26 cellular contexts compared by ENCODE assay signal in the genomic region with DNA sequence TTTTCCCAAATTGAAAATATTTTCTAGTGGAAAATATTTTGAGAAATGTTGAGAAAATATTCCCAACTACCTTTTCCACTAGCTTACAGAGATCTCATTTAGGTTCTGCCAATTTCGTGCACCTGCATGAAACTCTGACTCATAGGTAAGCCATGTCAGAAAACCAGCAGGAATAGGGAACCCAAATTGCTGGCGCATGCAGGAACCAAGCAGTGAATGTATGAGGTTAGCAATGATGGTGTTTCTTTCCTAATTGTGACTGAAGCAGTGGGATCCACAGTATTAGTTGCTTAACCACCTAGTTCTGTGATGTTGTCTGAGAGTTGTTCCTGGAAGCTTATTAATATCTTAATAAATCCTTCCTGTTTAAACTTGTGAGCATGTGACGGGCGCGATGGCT.
"Had no signal": no experiment of that assay in that cellular context is flagged by ENCODE, and none has a peak within 500 bp of the region (broad histone marks: within the 10 kb centered on the region; RNA-seq: fewer than 3 reads in every experiment).

No MANE protein-coding gene starts in this region.

- DNase-seq: activated CD4-positive, alpha-beta T cell treated with anti-CD3 and anti-CD28 coated beads, Interleukin-2, amount 10 ng/mL, durations not matched to agents 7 days and 5 days; activated CD4-positive, CD25-positive, alpha-beta regulatory T cell treated with anti-CD3 and anti-CD28 coated beads, Interleukin-2, amount 50 U/mL, for 72 hours; activated CD8-positive, alpha-beta memory T cell treated with anti-CD3 and anti-CD28 coated beads, Interleukin-2, amount 10 ng/mL, durations not matched to agents 7 days and 5 days; activated CD8-positive, alpha-beta T cell treated with anti-CD3 and anti-CD28 coated beads for 36 hours; activated effector memory CD4-positive, alpha-beta T cell treated with anti-CD3 and anti-CD28 coated beads, Interleukin-2, amount 50 U/mL, for 16 hours; activated naive CD4-positive, alpha-beta T cell treated with anti-CD3 and anti-CD28 coated beads, Interleukin-2, amount 50 U/mL, for 16 hours; activated naive CD8-positive, alpha-beta T cell treated with anti-CD3 and anti-CD28 coated beads, Interleukin-2, amount 50 U/mL, for 24 hours; activated T-cell treated with anti-CD3 and anti-CD28 coated beads for 4 hours; body of pancreas; caudate nucleus; effector CD4-positive, alpha-beta T cell; gastrocnemius medialis; head of caudate nucleus; immature natural killer cell; left ventricle myocardium superior; pancreas; psoas muscle; right cardiac atrium; stimulated activated CD4-positive, alpha-beta T cell treated with anti-CD3 and anti-CD28 coated beads, Interleukin-4, amount 100 ng/mL, for 4 hours; tibial artery had no signal

- H3K27me3 ChIP-seq: body of pancreas, esophagus muscularis mucosa, gastrocnemius medialis, pancreas, tibial artery had no signal

- H3K36me3 Mint-ChIP-seq: activated CD8-positive, alpha-beta memory T cell treated with anti-CD3 and anti-CD28 coated beads, Interleukin-2, amount 10 ng/mL, durations not matched to agents 7 days and 5 days; immature natural killer cell had no signal

- ATAC-seq: activated CD8-positive, alpha-beta memory T cell treated with anti-CD3 and anti-CD28 coated beads, Interleukin-2, amount 10 ng/mL, durations not matched to agents 7 days and 5 days; activated CD8-positive, alpha-beta T cell treated with anti-CD3 and anti-CD28 coated beads for 36 hours; activated naive CD8-positive, alpha-beta T cell treated with anti-CD3 and anti-CD28 coated beads, Interleukin-2, amount 50 U/mL, for 24 hours; body of pancreas; gastrocnemius medialis; left ventricle myocardium superior; pancreas; psoas muscle; right cardiac atrium had no signal

- H3K4me1 Mint-ChIP-seq: activated CD8-positive, alpha-beta memory T cell treated with anti-CD3 and anti-CD28 coated beads, Interleukin-2, amount 10 ng/mL, durations not matched to agents 7 days and 5 days; activated naive CD8-positive, alpha-beta T cell treated with anti-CD3 and anti-CD28 coated beads, Interleukin-2, amount 50 U/mL, for 24 hours; immature natural killer cell; nephron had no signal

- H3K4me1 ChIP-seq: body of pancreas, esophagus muscularis mucosa, gastrocnemius medialis, pancreas, psoas muscle, tibial artery had no signal

- H3K9me3 ChIP-seq: body of pancreas, esophagus muscularis mucosa, gastrocnemius medialis, pancreas, psoas muscle, tibial artery had no signal

- H3K27ac ChIP-seq: body of pancreas, esophagus muscularis mucosa, gastrocnemius medialis, pancreas, psoas muscle, tibial artery, VCaP had no signal

- H3K9me3 Mint-ChIP-seq: activated CD4-positive, alpha-beta T cell treated with anti-CD3 and anti-CD28 coated beads, Interleukin-2, amount 10 ng/mL, durations not matched to agents 7 days and 5 days; activated CD8-positive, alpha-beta T cell treated with anti-CD3 and anti-CD28 coated beads for 36 hours; nephron; T-helper 2 cell treated with Interferon-gamma antibody and Interleukin-4, amounts not matched to agents 5 μg/mL and 100 μg/mL, for 36 hours had no signal

- H3K27ac Mint-ChIP-seq: activated CD4-positive, alpha-beta T cell treated with anti-CD3 and anti-CD28 coated beads, Interleukin-2, amount 10 ng/mL, durations not matched to agents 7 days and 5 days; activated CD8-positive, alpha-beta memory T cell treated with anti-CD3 and anti-CD28 coated beads, Interleukin-2, amount 10 ng/mL, durations not matched to agents 7 days and 5 days; activated CD8-positive, alpha-beta T cell treated with anti-CD3 and anti-CD28 coated beads for 36 hours; activated naive CD8-positive, alpha-beta T cell treated with anti-CD3 and anti-CD28 coated beads, Interleukin-2, amount 50 U/mL, for 24 hours; dendritic cell treated with granulocyte-macrophage colony-stimulating factor and Interleukin-4, amounts not matched to agents 40 ng/mL and 50 ng/mL, for 4 days; immature natural killer cell; nephron; stimulated activated naive CD8-positive, alpha-beta T cell treated with anti-CD3 and anti-CD28 coated beads, Interleukin-15, Interleukin-2, amounts not matched to agents 100 ng/mL and 50 ng/mL, for 24 hours; T-helper 2 cell treated with Interferon-gamma antibody and Interleukin-4, amounts not matched to agents 5 μg/mL and 100 μg/mL, for 36 hours had no signal

- H3K4me3 Mint-ChIP-seq: activated CD4-positive, alpha-beta T cell treated with anti-CD3 and anti-CD28 coated beads, Interleukin-2, amount 10 ng/mL, durations not matched to agents 7 days and 5 days; activated CD8-positive, alpha-beta memory T cell treated with anti-CD3 and anti-CD28 coated beads, Interleukin-2, amount 10 ng/mL, durations not matched to agents 7 days and 5 days; activated CD8-positive, alpha-beta T cell treated with anti-CD3 and anti-CD28 coated beads for 36 hours; activated naive CD8-positive, alpha-beta T cell treated with anti-CD3 and anti-CD28 coated beads, Interleukin-2, amount 50 U/mL, for 24 hours; dendritic cell treated with granulocyte-macrophage colony-stimulating factor and Interleukin-4, amounts not matched to agents 40 ng/mL and 50 ng/mL, for 4 days; immature natural killer cell; nephron; stimulated activated naive CD8-positive, alpha-beta T cell treated with anti-CD3 and anti-CD28 coated beads, Interleukin-15, Interleukin-2, amounts not matched to agents 100 ng/mL and 50 ng/mL, for 24 hours; T-helper 2 cell treated with Interferon-gamma antibody and Interleukin-4, amounts not matched to agents 5 μg/mL and 100 μg/mL, for 36 hours had no signal

- H3K27me3 Mint-ChIP-seq: activated CD4-positive, alpha-beta T cell treated with anti-CD3 and anti-CD28 coated beads, Interleukin-2, amount 10 ng/mL, durations not matched to agents 7 days and 5 days; activated CD8-positive, alpha-beta memory T cell treated with anti-CD3 and anti-CD28 coated beads, Interleukin-2, amount 10 ng/mL, durations not matched to agents 7 days and 5 days; activated CD8-positive, alpha-beta T cell treated with anti-CD3 and anti-CD28 coated beads for 36 hours; activated naive CD8-positive, alpha-beta T cell treated with anti-CD3 and anti-CD28 coated beads, Interleukin-2, amount 50 U/mL, for 24 hours; dendritic cell treated with granulocyte-macrophage colony-stimulating factor and Interleukin-4, amounts not matched to agents 40 ng/mL and 50 ng/mL, for 4 days; stimulated activated naive CD8-positive, alpha-beta T cell treated with anti-CD3 and anti-CD28 coated beads, Interleukin-15, Interleukin-2, amounts not matched to agents 100 ng/mL and 50 ng/mL, for 24 hours had no signal
